In the genomic region with DNA sequence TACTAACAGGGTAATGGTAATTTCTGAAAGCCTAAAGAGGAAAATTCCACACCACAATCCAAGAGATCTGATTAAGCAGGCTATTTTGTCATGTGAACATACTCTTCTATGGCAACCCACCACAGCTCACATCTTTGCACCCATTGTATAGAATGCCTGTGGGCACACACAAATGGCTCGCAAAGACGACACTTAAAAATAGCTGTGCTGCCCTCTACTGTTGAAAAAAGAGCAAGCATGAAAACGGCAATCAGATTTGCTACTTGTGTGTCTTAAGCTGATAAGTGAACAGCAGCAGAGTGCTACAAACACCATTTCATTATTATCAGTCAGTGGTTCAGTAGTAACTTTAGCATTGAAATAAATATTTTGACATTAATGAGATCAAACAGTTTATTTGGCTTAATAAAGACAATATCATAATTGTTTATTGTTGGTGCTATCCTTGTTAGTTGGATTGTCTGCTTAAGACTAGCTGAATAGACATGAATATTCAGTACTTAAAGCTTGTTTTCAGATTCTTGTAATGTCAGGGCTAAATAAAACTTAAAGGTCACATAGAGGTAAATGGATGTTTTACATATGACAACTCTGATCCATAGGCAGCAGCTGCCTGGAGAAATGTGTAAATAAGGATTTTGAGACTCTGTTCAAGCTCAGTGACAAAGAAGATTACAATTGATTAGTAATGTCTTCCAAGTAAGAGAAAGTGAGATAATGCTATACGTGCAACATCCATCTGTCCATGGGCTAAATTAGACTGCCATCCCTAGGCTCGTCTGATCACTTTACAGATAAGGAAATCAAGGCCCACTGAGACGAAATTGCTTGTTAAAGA, we compare ENCODE assay signal across 9 cellular contexts.
A peak's percentile ranks its signal among the peaks of the same experiment; 100 is the strongest.
DNase-seq lines count a peak whose midpoint lies in the region; ATAC-seq, FAIRE-seq and TF ChIP-seq lines count a peak whose summit lies in the region.
"Had no signal": no experiment of that assay in that cellular context is flagged by ENCODE, and none has a peak within 500 bp of the region (broad histone marks: within the 10 kb centered on the region; RNA-seq: fewer than 3 reads in every experiment).

No MANE protein-coding gene starts in this region.

- H3K27me3 ChIP-seq in bronchial epithelial cell (ENCODE audit: control insufficient read depth, insufficient read depth, low read length) (no peaks in the 10 kb centered on the region), neural cell (ENCODE audit: insufficient read depth, low read depth, low read length) (no peaks in the 10 kb centered on the region), upper lobe of left lung (no peaks in the 10 kb centered on the region)

- no peaks in the 10 kb centered on the region for H3F3A ChIP-seq in neural cell (ENCODE audit: insufficient read depth, low read length, poor library complexity, severe bottlenecking)

- H4K20me1 ChIP-seq in neural cell (ENCODE audit: insufficient read depth), result no peaks in the 10 kb centered on the region

- TF ChIP-seq POLR2A in upper lobe of left lung (IDR thresholded peaks at IDR 0.05), result no peak

- H3K9me3 ChIP-seq in neural cell (ENCODE audit: low read length), result no peaks in the 10 kb centered on the region
- H3K9me3 ChIP-seq in upper lobe of left lung, result no peaks in the 10 kb centered on the region

- no peak for TF ChIP-seq EP300 in neural cell (conservative IDR thresholded peaks at IDR 0.05; ENCODE audit: poor library complexity, severe bottlenecking)
- no peak for TF ChIP-seq EP300 in upper lobe of left lung (IDR thresholded peaks at IDR 0.05)

- no peaks in the 10 kb centered on the region for H3K79me2 ChIP-seq in neural cell (replicated peaks; ENCODE audit: insufficient read depth, low read length)

- no peak overlapping the region for H3K4me2 ChIP-seq in neural cell (ENCODE audit: low read length)

- no peak overlapping the region for H3K4me3 ChIP-seq in bronchial epithelial cell (ENCODE audit: low read depth, low read length)
- H3K4me3 ChIP-seq in neural cell (ENCODE audit: low read length), result no peak overlapping the region
- no peak overlapping the region for H3K4me3 ChIP-seq in upper lobe of left lung
- H3K4me3 ChIP-seq: skin epidermis had no signal

- DNase-seq in DMS 273 (lab: John Stamatoyannopoulos, UW; ENCODE audit: unreplicated experiment) (peak; percentile 68), DMS 273 treated with DMSO at 0.1 percent for 48 hours (lab: John Stamatoyannopoulos, UW) (no peak), GM19239 (ENCODE audit: insufficient read length, low spot score) (peak; percentile 16), NCI-H774 (lab: John Stamatoyannopoulos, UW) (peak; percentile 50), bronchial epithelial cell (ENCODE audit: low read depth) (peak; percentile 72), upper lobe of left lung (no peak)

- WGBS in upper lobe of left lung, 2 donors, result 46 to 50% methylated on average over 6 of the region's 6 CpGs

- no peaks in the 10 kb centered on the region for H3K4me1 ChIP-seq in upper lobe of left lung

- FAIRE-seq in GM19239 (lab: Jason Lieb, UNC) (peak; percentile 80), bronchial epithelial cell (lab: Jason Lieb, UNC) (peak; percentile 66)

- no peak overlapping the region for H3K9ac ChIP-seq in neural cell (ENCODE audit: low read length)

- no peaks in the 10 kb centered on the region for H3K9me2 ChIP-seq in neural cell (ENCODE audit: insufficient read depth, low read length)

- H3K27ac ChIP-seq in neural cell (ENCODE audit: low read length) (no peak overlapping the region), upper lobe of left lung (no peak overlapping the region)
- H3K27ac ChIP-seq: skin epidermis had no signal

- peak; percentile 67 for TF ChIP-seq CTCF in bronchial epithelial cell (IDR thresholded peaks at IDR 0.05; ENCODE audit: insufficient read depth, low read length, severe bottlenecking)
- peak; percentile 46 for TF ChIP-seq CTCF in neural cell (IDR thresholded peaks at IDR 0.05; ENCODE audit: poor library complexity, severe bottlenecking)
- peak in 3 of 6 experiments; percentile 26 to 35 (median 30) for TF ChIP-seq CTCF in upper lobe of left lung (IDR thresholded peaks at IDR 0.05)

- peak; percentile 75 for ATAC-seq in HG03280 (IDR thresholded peaks at IDR 0.05; ENCODE audit: unreplicated experiment)
- ATAC-seq in upper lobe of left lung (ENCODE audit: low FRiP score in 2 of 2), result no peak

- no peak overlapping the region for H2AFZ ChIP-seq in neural cell (ENCODE audit: low read depth, low read length)

- H3K36me3 ChIP-seq in bronchial epithelial cell (ENCODE audit: control insufficient read depth, insufficient read depth, low read length) (no peaks in the 10 kb centered on the region), neural cell (ENCODE audit: insufficient read depth, low read length) (no peaks in the 10 kb centered on the region), upper lobe of left lung (no peaks in the 10 kb centered on the region)

- peak; percentile 32 for TF ChIP-seq RAD21 in neural cell (conservative IDR thresholded peaks at IDR 0.05)

TF ChIP-seq in neural cell, 6 proteins besides CTCF, POLR2A, EP300 and RAD21:
- TF ChIP-seq, protein P1, sequence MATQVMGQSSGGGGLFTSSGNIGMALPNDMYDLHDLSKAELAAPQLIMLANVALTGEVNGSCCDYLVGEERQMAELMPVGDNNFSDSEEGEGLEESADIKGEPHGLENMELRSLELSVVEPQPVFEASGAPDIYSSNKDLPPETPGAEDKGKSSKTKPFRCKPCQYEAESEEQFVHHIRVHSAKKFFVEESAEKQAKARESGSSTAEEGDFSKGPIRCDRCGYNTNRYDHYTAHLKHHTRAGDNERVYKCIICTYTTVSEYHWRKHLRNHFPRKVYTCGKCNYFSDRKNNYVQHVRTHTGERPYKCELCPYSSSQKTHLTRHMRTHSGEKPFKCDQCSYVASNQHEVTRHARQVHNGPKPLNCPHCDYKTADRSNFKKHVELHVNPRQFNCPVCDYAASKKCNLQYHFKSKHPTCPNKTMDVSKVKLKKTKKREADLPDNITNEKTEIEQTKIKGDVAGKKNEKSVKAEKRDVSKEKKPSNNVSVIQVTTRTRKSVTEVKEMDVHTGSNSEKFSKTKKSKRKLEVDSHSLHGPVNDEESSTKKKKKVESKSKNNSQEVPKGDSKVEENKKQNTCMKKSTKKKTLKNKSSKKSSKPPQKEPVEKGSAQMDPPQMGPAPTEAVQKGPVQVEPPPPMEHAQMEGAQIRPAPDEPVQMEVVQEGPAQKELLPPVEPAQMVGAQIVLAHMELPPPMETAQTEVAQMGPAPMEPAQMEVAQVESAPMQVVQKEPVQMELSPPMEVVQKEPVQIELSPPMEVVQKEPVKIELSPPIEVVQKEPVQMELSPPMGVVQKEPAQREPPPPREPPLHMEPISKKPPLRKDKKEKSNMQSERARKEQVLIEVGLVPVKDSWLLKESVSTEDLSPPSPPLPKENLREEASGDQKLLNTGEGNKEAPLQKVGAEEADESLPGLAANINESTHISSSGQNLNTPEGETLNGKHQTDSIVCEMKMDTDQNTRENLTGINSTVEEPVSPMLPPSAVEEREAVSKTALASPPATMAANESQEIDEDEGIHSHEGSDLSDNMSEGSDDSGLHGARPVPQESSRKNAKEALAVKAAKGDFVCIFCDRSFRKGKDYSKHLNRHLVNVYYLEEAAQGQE (IDR thresholded peaks at IDR 0.05; ENCODE audit: borderline replicate concordance), result no peak
- TF ChIP-seq EZH2 (IDR thresholded peaks at IDR 0.05; ENCODE audit: borderline replicate concordance, insufficient read depth, low read length, poor library complexity, severe bottlenecking) (no peak), TAF1 (IDR thresholded peaks at IDR 0.05; ENCODE audit: low read depth) (no peak), MXI1 (conservative IDR thresholded peaks at IDR 0.05; ENCODE audit: poor library complexity, severe bottlenecking) (no peak), SMC3 (conservative IDR thresholded peaks at IDR 0.05; ENCODE audit: poor library complexity) (peak; percentile 53)

Comparison
In these comparisons a context has a peak if more than half of its experiments do, and no peak if none do; other contexts are left out.
1. DNase-seq: peak in DMS 273 (single experiment), GM19239 (single experiment), NCI-H774 (single experiment) and bronchial epithelial cell (single experiment); none in DMS 273 treated with DMSO at 0.1 percent for 48 hours (single experiment) and upper lobe of left lung (0 of 2).